Comparison of ENCODE assay signal across 7 cellular contexts in genomic region chr3:184812845-184813157, GRCh38. TPM values are rescaled to one million over a fixed set of nuclear protein-coding genes. Genes with fewer than 3 reads are reported as not detected.
DNase-seq lines count a peak whose midpoint lies in the region; ATAC-seq and TF ChIP-seq lines count a peak whose summit lies in the region.

No MANE protein-coding gene starts in this region.

- TF ChIP-seq CTCF in HFF-Myc (IDR thresholded peaks at IDR 0.05; ENCODE audit: low read depth, low read length, missing control alignments) (no peak), stomach (IDR thresholded peaks at IDR 0.05) (no peak)

- H3K27me3 ChIP-seq in iPS-20b (ENCODE audit: insufficient read depth, low read length) (peaks cover 8% of the 10 kb centered on the region), stomach (no peaks in the 10 kb centered on the region)

- H3K4me1 ChIP-seq in iPS-20b (ENCODE audit: insufficient read depth, low read length): peaks cover 4% of the 10 kb centered on the region; the same call in 1 of the 2 replicates
- peaks cover 10 to 35% (median 19%) of the 10 kb centered on the region in 4 donors for H3K4me1 ChIP-seq in stomach

- peak overlapping the region; percentile 94 for H3K4me3 ChIP-seq in HFF-Myc (replicated peaks; ENCODE audit: low read depth, low read length)
- peak overlapping the region; percentile 83 for H3K4me3 ChIP-seq in iPS-20b (ENCODE audit: low read length)
- H3K4me3 ChIP-seq in stomach: peak overlapping the region; percentile 75 to 90 (median 82)

- no peak for DNase-seq in HFF-Myc (ENCODE audit: extremely low read depth, low read depth)
- no peak for DNase-seq in activated T-cell treated with anti-CD3 and anti-CD28 coated beads, Interleukin-2, amount 50 U/mL, for 72 hours
- DNase-seq in stomach: no peak
- no peak for DNase-seq in hepatic stellate cell (ENCODE audit: low spot score)
- no peak for DNase-seq in NAMALWA (ENCODE audit: low spot score)
- DNase-seq in NCI-H526 treated with DMSO at 0.1 percent for 48 hours (lab: John Stamatoyannopoulos, UW): no peak

- no peak for ATAC-seq in activated T-cell treated with anti-CD3 and anti-CD28 coated beads, Interleukin-2, amount 50 U/mL, for 72 hours (replicated peaks in 1 of 2)

- peak overlapping the region; percentile 87 to 89 for H3K4me3 Mint-ChIP-seq in activated T-cell treated with anti-CD3 and anti-CD28 coated beads, Interleukin-2, amount 50 U/mL, for 72 hours

- H3K36me3 ChIP-seq in iPS-20b (ENCODE audit: insufficient read depth, low read depth, low read length): no peaks in the 10 kb centered on the region
- H3K36me3 ChIP-seq in stomach: peaks cover 0 to 16% (median 12%) of the 10 kb centered on the region in 4 donors

- H3K9me3 ChIP-seq in iPS-20b (ENCODE audit: insufficient read depth, low read depth, low read length): no peaks in the 10 kb centered on the region
- H3K9me3 ChIP-seq in stomach: no peaks in the 10 kb centered on the region

- intact Hi-C loops in stomach (cut with DNase I; ENCODE audit: low total_unique reads): no loop called here

- H3K27me3 Mint-ChIP-seq in activated T-cell treated with anti-CD3 and anti-CD28 coated beads, Interleukin-2, amount 50 U/mL, for 72 hours (ENCODE audit: low read depth): no peaks in the 10 kb centered on the region

- TF ChIP-seq EP300 in stomach (IDR thresholded peaks at IDR 0.05): no peak

- no peak overlapping the region for H3K27ac ChIP-seq in iPS-20b (ENCODE audit: low read length)
- peak overlapping the region; percentile 82 to 93 (median 87) for H3K27ac ChIP-seq in stomach

- peaks cover 76% of the 10 kb centered on the region for H3K4me1 Mint-ChIP-seq in activated T-cell treated with anti-CD3 and anti-CD28 coated beads, Interleukin-2, amount 50 U/mL, for 72 hours (ENCODE audit: low read depth)

- peak overlapping the region; percentile 75; the same call in 1 of the 2 replicates for H3K9ac ChIP-seq in iPS-20b (ENCODE audit: low read depth, low read length)

- peak overlapping the region; percentile 13 for H3K27ac Mint-ChIP-seq in activated T-cell treated with anti-CD3 and anti-CD28 coated beads, Interleukin-2, amount 50 U/mL, for 72 hours

- 18 to 30% (median 24%) methylated on average over 4 to 7 of the region's 7 CpGs for WGBS in stomach, 5 donors

- H3K9me3 Mint-ChIP-seq in activated T-cell treated with anti-CD3 and anti-CD28 coated beads, Interleukin-2, amount 50 U/mL, for 72 hours: peaks cover 1 to 2% of the 10 kb centered on the region in 2 donors

- no peak for TF ChIP-seq POLR2A in stomach (IDR thresholded peaks at IDR 0.05)

- peaks cover 4 to 5% of the 10 kb centered on the region in 2 donors for H3K36me3 Mint-ChIP-seq in activated T-cell treated with anti-CD3 and anti-CD28 coated beads, Interleukin-2, amount 50 U/mL, for 72 hours (ENCODE audit: insufficient read depth in 2 of 2)

RNA-seq across cellular contexts. Expression of gene VPS8, which starts 0.8 kb away (rescaled TPM):
- 100 to 1,000 TPM in 1 of 2 donors, 10 to 100 TPM in 1; 86.6 to 104 TPM for total RNA-seq in activated T-cell treated with anti-CD3 and anti-CD28 coated beads, Interleukin-2, amount 50 U/mL, for 72 hours
- 100 to 1,000 TPM in 1 of 5 donors, 10 to 100 TPM in 4; 34.8 to 126 (median 48.1) TPM for total RNA-seq in stomach
- polyA plus RNA-seq in stomach: 10 to 100 TPM in 2 of 3 donors, 1 to 10 TPM in 1; 7.5 to 11.9 (median 10.1) TPM
